In the genomic region with DNA sequence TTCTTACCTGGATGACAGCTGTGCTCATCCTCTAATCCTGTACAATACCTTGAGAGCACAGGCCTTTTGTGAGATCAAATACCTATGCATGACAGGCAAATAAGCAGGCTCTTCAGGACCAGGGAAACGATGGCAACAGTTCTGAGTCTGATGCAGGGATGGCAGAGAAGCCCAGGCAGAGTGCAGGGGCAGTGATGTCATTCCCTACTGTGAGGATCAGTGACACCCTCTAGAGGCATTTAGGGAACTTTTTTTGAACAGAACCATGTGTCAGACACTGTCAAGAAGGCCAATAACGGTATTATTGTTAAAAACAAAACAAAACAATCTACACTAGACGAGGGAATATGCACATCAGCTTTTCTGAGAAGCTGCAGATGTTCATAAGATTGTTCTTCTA, we compare ENCODE assay signal across 8 cellular contexts.
DNase-seq lines count a peak whose midpoint lies in the region; ATAC-seq and TF ChIP-seq lines count a peak whose summit lies in the region.

No MANE protein-coding gene starts in this region.

- TF ChIP-seq POLR2A in ovary (IDR thresholded peaks at IDR 0.05): no peak

- no peak overlapping the region for H3K27ac Mint-ChIP-seq in HFFc6

- no peaks in the 10 kb centered on the region for H3K9me3 ChIP-seq in adipocyte (ENCODE audit: control insufficient read depth, low read length)
- H3K9me3 ChIP-seq in ovary: no peaks in the 10 kb centered on the region

- intact Hi-C loops in ovary (cut with DNase I): no loop called here

- no peak overlapping the region for H3K4me3 Mint-ChIP-seq in HFFc6

- no peak; the same call in 1 of the 2 replicates for TF ChIP-seq CTCF in HFFc6 (IDR thresholded peaks at IDR 0.05)
- TF ChIP-seq CTCF in omental fat pad (IDR thresholded peaks at IDR 0.05): no peak
- TF ChIP-seq CTCF in ovary (IDR thresholded peaks at IDR 0.05): no peak

- H3K36me3 ChIP-seq in adipocyte (ENCODE audit: control insufficient read depth, insufficient read depth, low read length, severe bottlenecking) (no peaks in the 10 kb centered on the region), ovary (no peaks in the 10 kb centered on the region)

- no peaks in the 10 kb centered on the region for H3K9me3 Mint-ChIP-seq in HFFc6

- 17 to 28% (median 27%) methylated on average over 3 of the region's 3 CpGs for WGBS in ovary, 3 donors

- H3K4me1 ChIP-seq in adipocyte (ENCODE audit: control insufficient read depth, insufficient read depth, low read length) (no peaks in the 10 kb centered on the region), ovary (ENCODE audit: insufficient read depth) (peaks cover 16% of the 10 kb centered on the region)

- no peak overlapping the region for H3K4me3 ChIP-seq in adipocyte (ENCODE audit: low read length)
- no peak overlapping the region for H3K4me3 ChIP-seq in ovary

- H3K27me3 ChIP-seq in adipocyte (replicated peaks; ENCODE audit: control insufficient read depth, insufficient read depth, low read length) (no peaks in the 10 kb centered on the region), ovary (no peaks in the 10 kb centered on the region)

- DNase-seq in D341Med (ENCODE audit: low spot score): peak; percentile 71
- peak; percentile 46 for DNase-seq in HFFc6
- DNase-seq in adipocyte (ENCODE audit: low read depth): peak; percentile 48
- DNase-seq in kidney glomerular epithelial cell (lab: John Stamatoyannopoulos, UW): peak; percentile 21
- no peak for DNase-seq in NCI-H2107 treated with DMSO at 0.1 percent for 48 hours (lab: John Stamatoyannopoulos, UW; ENCODE audit: unreplicated experiment)
- no peak for DNase-seq in omental fat pad (ENCODE audit: low spot score)
- no peak for DNase-seq in stimulated activated CD4-positive, alpha-beta T cell treated with anti-CD3 and anti-CD28 coated beads, Interleukin-15, amount 100 ng/mL, for 24 hours
- DNase-seq in ovary: no peak

- H3K9ac ChIP-seq in adipocyte (ENCODE audit: low read length): no peak overlapping the region

- H3K27ac ChIP-seq in ovary: peak overlapping the region in 1 of 2 donors; percentile 9

- H3K27me3 Mint-ChIP-seq in HFFc6 (ENCODE audit: insufficient read depth): peaks cover 24% of the 10 kb centered on the region

- H3K36me3 Mint-ChIP-seq in HFFc6 (ENCODE audit: low read depth): no peaks in the 10 kb centered on the region

- ATAC-seq in omental fat pad (ENCODE audit: low FRiP score): no peak

- H3K4me1 Mint-ChIP-seq in HFFc6 (ENCODE audit: low read depth): 0 out of 2 replicates have a peak, but pooled peaks cover 5% of the 10 kb centered on the region

- no peak for TF ChIP-seq EP300 in ovary (IDR thresholded peaks at IDR 0.05)

Comparison
In these comparisons a context has a peak if more than half of its experiments do, and no peak if none do; other contexts are left out.
1. DNase-seq: peak in D341Med (single experiment), HFFc6 (single experiment), adipocyte (single experiment) and kidney glomerular epithelial cell (single experiment); none in NCI-H2107 treated with DMSO at 0.1 percent for 48 hours (single experiment), omental fat pad (single experiment), stimulated activated CD4-positive, alpha-beta T cell treated with anti-CD3 and anti-CD28 coated beads, Interleukin-15, amount 100 ng/mL, for 24 hours (single experiment) and ovary (0 of 5).